ENCODE assay signal across 9 cellular contexts in the genomic region with DNA sequence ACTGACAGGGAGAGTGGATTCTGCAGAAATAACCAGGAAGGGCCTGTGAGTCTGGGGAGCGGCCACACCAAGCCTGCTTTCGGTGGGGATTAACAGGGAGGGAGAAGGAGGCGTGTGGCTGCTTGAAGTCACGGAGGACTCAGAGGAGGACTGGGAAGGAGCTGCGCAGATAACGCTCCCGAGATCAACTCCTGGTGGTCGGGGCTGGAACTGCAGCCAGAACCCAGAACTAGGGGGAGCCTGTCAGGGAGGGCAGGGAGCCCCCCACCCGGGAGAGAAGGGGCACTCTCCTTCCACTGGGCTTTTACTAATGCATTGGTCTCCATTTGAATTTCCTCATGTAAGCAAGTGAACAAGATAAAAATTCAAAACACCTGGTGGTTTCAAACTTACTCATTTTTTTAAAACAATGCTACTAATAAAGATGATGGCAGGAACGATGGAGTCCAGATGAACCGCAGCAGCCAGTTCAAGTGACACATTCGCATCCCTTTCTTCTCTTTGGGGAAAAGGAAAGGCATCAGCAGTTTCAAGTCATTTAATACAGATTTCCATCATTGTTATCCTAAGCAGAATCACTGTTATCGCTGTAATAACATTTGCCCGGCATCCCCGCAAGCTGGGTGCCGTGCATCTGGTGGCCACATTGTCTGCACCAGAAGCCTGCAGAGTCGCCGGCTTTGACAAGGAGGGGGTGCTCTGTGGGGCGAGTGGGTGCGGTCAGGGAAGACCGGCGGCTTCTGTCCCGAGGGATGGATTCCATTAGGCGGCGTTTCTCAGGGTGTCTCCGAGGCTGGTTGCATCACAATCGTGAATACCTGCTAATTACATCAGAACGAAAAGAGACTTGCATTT.
A peak's percentile ranks its signal among the peaks of the same experiment; 100 is the strongest.
DNase-seq lines count a peak whose midpoint lies in the region; ATAC-seq and TF ChIP-seq lines count a peak whose summit lies in the region.
"Had no signal": no experiment of that assay in that cellular context is flagged by ENCODE, and none has a peak within 500 bp of the region (broad histone marks: within the 10 kb centered on the region; RNA-seq: fewer than 3 reads in every experiment).

No MANE protein-coding gene starts in this region.

- H3K36me3 ChIP-seq in HEK293 (ENCODE audit: control insufficient read depth in 2 of 2, insufficient read depth in 1 of 2, low read length in 2 of 2) (no peaks in the 10 kb centered on the region), right lobe of liver (no peaks in the 10 kb centered on the region)

- TF ChIP-seq POLR2A in right lobe of liver (IDR thresholded peaks at IDR 0.05), result no peak

- POLR2A ChIA-PET in HEK293 (lab: Yijun Ruan, JAX), result no interaction called here

- H3K27ac ChIP-seq in HEK293 (ENCODE audit: extremely low read depth, low read depth, low read length) (no peak overlapping the region; the same call in 1 of the 2 replicates), right lobe of liver (no peak overlapping the region)

- intact Hi-C loops in right lobe of liver (cut with DNase I), result no loop called here

- CTCF ChIA-PET in HEK293 (lab: Yijun Ruan, JAX), result interaction anchor here (0.5 to 3.7 kb wide), 9 partner anchors 9 to 994 kb away, joined by 3 to 18 read pairs (median 4); no protein-coding TSS in a partner anchor

- 14% methylated on average over 19 of the region's 28 CpGs for WGBS in right lobe of liver (ENCODE audit: insufficient coverage, low coverage, low lambda C conversion rate, missing lambda C conversion rate)

- H3K9me3 ChIP-seq in HEK293 (ENCODE audit: control insufficient read depth, insufficient read depth, low read depth, low read length), result no peaks in the 10 kb centered on the region
- H3K9me3 ChIP-seq in right lobe of liver, result no peaks in the 10 kb centered on the region

- TF ChIP-seq CTCF in HEK293 (tag by site-specific recombination; IDR thresholded peaks at IDR 0.05), result peak; percentile 79
- TF ChIP-seq CTCF in choroid plexus epithelial cell (conservative IDR thresholded peaks at IDR 0.05; ENCODE audit: low read depth, low read length), result peak; percentile 94
- TF ChIP-seq CTCF in right lobe of liver (IDR thresholded peaks at IDR 0.05), result peak; percentile 44 to 71 (median 62)

- H3K27me3 ChIP-seq in right lobe of liver, result peaks cover 0 to 14% of the 10 kb centered on the region in 2 donors

- DNase-seq in AG08396 (ENCODE audit: low spot score) (peak; percentile 77), UCSD-AML1 (lab: John Stamatoyannopoulos, UW; ENCODE audit: unreplicated experiment) (peak; percentile 43), choroid plexus epithelial cell (ENCODE audit: low read depth) (peak; percentile 76), right lobe of liver (peak in 1 of 3 donors; percentile 58), NCI-H1436 (lab: John Stamatoyannopoulos, UW) (no peak)
- DNase-seq in stimulated activated CD8-positive, alpha-beta memory T cell treated with anti-CD3 and anti-CD28 coated beads, Interleukin-15, amount 100 ng/mL, for 24 hours (ENCODE audit: low read depth), result peak; percentile 42

- H3K4me1 ChIP-seq in HEK293 (ENCODE audit: control insufficient read depth, insufficient read depth, low read length) (no peaks in the 10 kb centered on the region), right lobe of liver (no peaks in the 10 kb centered on the region)

- no peak overlapping the region for H3K4me3 ChIP-seq in HEK293 (ENCODE audit: low read depth, low read length)
- H3K4me3 ChIP-seq in choroid plexus epithelial cell (ENCODE audit: low read depth, low read length), result peak overlapping the region; percentile 47
- H3K4me3 ChIP-seq in right lobe of liver, result no peak overlapping the region

- ATAC-seq in right lobe of liver, result peak; percentile 48 to 64 (median 55)
- no peak for ATAC-seq in HG02981 (IDR thresholded peaks at IDR 0.05; ENCODE audit: unreplicated experiment)
- ATAC-seq: left colon had no signal

TF ChIP-seq in HEK293, 187 proteins besides CTCF, POLR2A, EP300 and RAD21 (continues in another document):
- TF ChIP-seq, protein P1, sequence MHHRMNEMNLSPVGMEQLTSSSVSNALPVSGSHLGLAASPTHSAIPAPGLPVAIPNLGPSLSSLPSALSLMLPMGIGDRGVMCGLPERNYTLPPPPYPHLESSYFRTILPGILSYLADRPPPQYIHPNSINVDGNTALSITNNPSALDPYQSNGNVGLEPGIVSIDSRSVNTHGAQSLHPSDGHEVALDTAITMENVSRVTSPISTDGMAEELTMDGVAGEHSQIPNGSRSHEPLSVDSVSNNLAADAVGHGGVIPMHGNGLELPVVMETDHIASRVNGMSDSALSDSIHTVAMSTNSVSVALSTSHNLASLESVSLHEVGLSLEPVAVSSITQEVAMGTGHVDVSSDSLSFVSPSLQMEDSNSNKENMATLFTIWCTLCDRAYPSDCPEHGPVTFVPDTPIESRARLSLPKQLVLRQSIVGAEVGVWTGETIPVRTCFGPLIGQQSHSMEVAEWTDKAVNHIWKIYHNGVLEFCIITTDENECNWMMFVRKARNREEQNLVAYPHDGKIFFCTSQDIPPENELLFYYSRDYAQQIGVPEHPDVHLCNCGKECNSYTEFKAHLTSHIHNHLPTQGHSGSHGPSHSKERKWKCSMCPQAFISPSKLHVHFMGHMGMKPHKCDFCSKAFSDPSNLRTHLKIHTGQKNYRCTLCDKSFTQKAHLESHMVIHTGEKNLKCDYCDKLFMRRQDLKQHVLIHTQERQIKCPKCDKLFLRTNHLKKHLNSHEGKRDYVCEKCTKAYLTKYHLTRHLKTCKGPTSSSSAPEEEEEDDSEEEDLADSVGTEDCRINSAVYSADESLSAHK (tag by site-specific recombination; IDR thresholded peaks at IDR 0.05), result peak; percentile 84
- TF ChIP-seq ZNF792 (tag by site-specific recombination; IDR thresholded peaks at IDR 0.05) (peak; percentile 71; the same call in 1 of the 2 replicates), ZBTB17 (tag by site-specific recombination; IDR thresholded peaks at IDR 0.05) (peak; percentile 34; the same call in 1 of the 2 replicates), KLF9 (tag by site-specific recombination; IDR thresholded peaks at IDR 0.05; ENCODE audit: low read depth) (no peak), ZNF426 (tag by site-specific recombination; IDR thresholded peaks at IDR 0.05) (no peak), ZNF155 (tag by site-specific recombination; IDR thresholded peaks at IDR 0.05) (no peak), GLIS2 (tag by site-specific recombination; IDR thresholded peaks at IDR 0.05) (peak; percentile 70), ZNF148 (tag by site-specific recombination; IDR thresholded peaks at IDR 0.05; ENCODE audit: borderline replicate concordance) (no peak), ZBTB7A (tag by site-specific recombination; IDR thresholded peaks at IDR 0.05; ENCODE audit: low read depth) (no peak), ZBTB20 (tag by site-specific recombination; IDR thresholded peaks at IDR 0.05) (peak; percentile 97), ZNF654 (tag by site-specific recombination; IDR thresholded peaks at IDR 0.05; ENCODE audit: low read depth) (no peak), PRDM1 (tag by site-specific recombination; IDR thresholded peaks at IDR 0.05) (peak; percentile 28; the same call in 1 of the 2 replicates), ZNF157 (tag by site-specific recombination; IDR thresholded peaks at IDR 0.05) (no peak), FEZF1 (tag by site-specific recombination; IDR thresholded peaks at IDR 0.05) (no peak), IKZF3 (tag by site-specific recombination; IDR thresholded peaks at IDR 0.05) (0 out of 2 replicates have a peak, but pooled peaks have one; percentile 14)
- TF ChIP-seq, protein P2, sequence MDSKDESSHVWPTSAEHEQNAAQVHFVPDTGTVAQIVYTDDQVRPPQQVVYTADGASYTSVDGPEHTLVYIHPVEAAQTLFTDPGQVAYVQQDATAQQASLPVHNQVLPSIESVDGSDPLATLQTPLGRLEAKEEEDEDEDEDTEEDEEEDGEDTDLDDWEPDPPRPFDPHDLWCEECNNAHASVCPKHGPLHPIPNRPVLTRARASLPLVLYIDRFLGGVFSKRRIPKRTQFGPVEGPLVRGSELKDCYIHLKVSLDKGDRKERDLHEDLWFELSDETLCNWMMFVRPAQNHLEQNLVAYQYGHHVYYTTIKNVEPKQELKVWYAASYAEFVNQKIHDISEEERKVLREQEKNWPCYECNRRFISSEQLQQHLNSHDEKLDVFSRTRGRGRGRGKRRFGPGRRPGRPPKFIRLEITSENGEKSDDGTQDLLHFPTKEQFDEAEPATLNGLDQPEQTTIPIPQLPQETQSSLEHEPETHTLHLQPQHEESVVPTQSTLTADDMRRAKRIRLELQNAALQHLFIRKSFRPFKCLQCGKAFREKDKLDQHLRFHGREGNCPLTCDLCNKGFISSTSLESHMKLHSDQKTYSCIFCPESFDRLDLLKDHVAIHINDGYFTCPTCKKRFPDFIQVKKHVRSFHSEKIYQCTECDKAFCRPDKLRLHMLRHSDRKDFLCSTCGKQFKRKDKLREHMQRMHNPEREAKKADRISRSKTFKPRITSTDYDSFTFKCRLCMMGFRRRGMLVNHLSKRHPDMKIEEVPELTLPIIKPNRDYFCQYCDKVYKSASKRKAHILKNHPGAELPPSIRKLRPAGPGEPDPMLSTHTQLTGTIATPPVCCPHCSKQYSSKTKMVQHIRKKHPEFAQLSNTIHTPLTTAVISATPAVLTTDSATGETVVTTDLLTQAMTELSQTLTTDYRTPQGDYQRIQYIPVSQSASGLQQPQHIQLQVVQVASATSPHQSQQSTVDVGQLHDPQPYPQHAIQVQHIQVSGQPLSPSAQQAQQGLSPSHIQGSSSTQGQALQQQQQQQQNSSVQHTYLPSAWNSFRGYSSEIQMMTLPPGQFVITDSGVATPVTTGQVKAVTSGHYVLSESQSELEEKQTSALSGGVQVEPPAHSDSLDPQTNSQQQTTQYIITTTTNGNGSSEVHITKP (tag by site-specific recombination; IDR thresholded peaks at IDR 0.05), result 0 out of 2 replicates have a peak, but pooled peaks have one; percentile 12
